In genomic region chr1:9684806-9685205, GRCh38 we compare ENCODE assay signal across 1 cellular context.
TF ChIP-seq lines count a peak whose summit lies in the region.

No MANE protein-coding gene starts in this region.

TF ChIP-seq in HepG2, 621 proteins besides CTCF, POLR2A, EP300 and RAD21:
- TF ChIP-seq KIAA2018 (CRISPR knock-in tag; IDR thresholded peaks at IDR 0.05; ENCODE audit: borderline replicate concordance): no peak
- TF ChIP-seq JUNB (CRISPR knock-in tag; IDR thresholded peaks at IDR 0.05; ENCODE audit: borderline replicate concordance): no peak
- no peak for TF ChIP-seq KDM2A (CRISPR knock-in tag; IDR thresholded peaks at IDR 0.05; ENCODE audit: borderline replicate concordance, low read depth)
- no peak for TF ChIP-seq ZNF496 (CRISPR knock-in tag; IDR thresholded peaks at IDR 0.05; ENCODE audit: insufficient replicate concordance)
- no peak for TF ChIP-seq MED1 (CRISPR knock-in tag; IDR thresholded peaks at IDR 0.05)
- no peak for TF ChIP-seq SALL2 (CRISPR knock-in tag; IDR thresholded peaks at IDR 0.05)
- no peak for TF ChIP-seq ZNF609 (CRISPR knock-in tag; IDR thresholded peaks at IDR 0.05; ENCODE audit: borderline replicate concordance)
- TF ChIP-seq SP4 (CRISPR knock-in tag; IDR thresholded peaks at IDR 0.05): no peak
- no peak for TF ChIP-seq MAFG (CRISPR knock-in tag; IDR thresholded peaks at IDR 0.05)
- TF ChIP-seq MBNL3 (CRISPR knock-in tag; conservative IDR thresholded peaks at IDR 0.05): no peak
- TF ChIP-seq ZNF143 (CRISPR knock-in tag; IDR thresholded peaks at IDR 0.05): no peak
- no peak for TF ChIP-seq KLF9 (CRISPR knock-in tag; IDR thresholded peaks at IDR 0.05; ENCODE audit: low read depth)
- no peak for TF ChIP-seq KDM5B (CRISPR knock-in tag; IDR thresholded peaks at IDR 0.05; ENCODE audit: borderline replicate concordance)
- TF ChIP-seq PAWR (CRISPR knock-in tag; IDR thresholded peaks at IDR 0.05; ENCODE audit: borderline replicate concordance): no peak
- no peak for TF ChIP-seq ARID3A (IDR thresholded peaks at IDR 0.05; ENCODE audit: low read depth, low read length)
- TF ChIP-seq GTF3A (CRISPR knock-in tag; conservative IDR thresholded peaks at IDR 0.05): no peak
- no peak for TF ChIP-seq ZBTB21 (CRISPR knock-in tag; IDR thresholded peaks at IDR 0.05)
- no peak for TF ChIP-seq ZNF547 (CRISPR knock-in tag; IDR thresholded peaks at IDR 0.05)
